ENCODE assay signal across 31 cellular contexts in genomic region chr19:56317749-56318148, GRCh38. TPM values are rescaled to one million over a fixed set of nuclear protein-coding genes. Genes with fewer than 3 reads are reported as not detected.
"Had no signal": no experiment of that assay in that cellular context is flagged by ENCODE, and none has a peak within 500 bp of the region (broad histone marks: within the 10 kb centered on the region; RNA-seq: fewer than 3 reads in every experiment).

No MANE protein-coding gene starts in this region.

- H3K9me3 Mint-ChIP-seq: T-helper 2 cell treated with Interferon-gamma antibody and Interleukin-4, amounts not matched to agents 5 μg/mL and 100 μg/mL, for 36 hours had no signal

- H3K27me3 ChIP-seq: ascending aorta, body of pancreas, breast epithelium, SJCRH30 had no signal

- H3K4me2 ChIP-seq: KMS-11 had no signal

- H3K4me3 ChIP-seq: ascending aorta, body of pancreas, breast epithelium, SJCRH30, SK-N-MC had no signal

- FAIRE-seq: TTC549 had no signal

- H3K4me3 Mint-ChIP-seq: activated CD4-positive, alpha-beta T cell treated with anti-CD3 and anti-CD28 coated beads, Interleukin-2, amount 10 ng/mL, durations not matched to agents 24 days and 14 days; activated CD8-positive, alpha-beta T cell treated with anti-CD3 and anti-CD28 coated beads for 36 hours; activated naive CD8-positive, alpha-beta T cell treated with anti-CD3 and anti-CD28 coated beads for 36 hours; activated T-cell treated with anti-CD3 and anti-CD28 coated beads, Interleukin-2, amount 50 U/mL, for 72 hours; activated T-helper 17 cell treated with anti-CD3 and anti-CD28 coated beads, Interleukin-2, amount 50 U/mL, for 72 hours; T-helper 2 cell treated with Interferon-gamma antibody and Interleukin-4, amounts not matched to agents 5 μg/mL and 100 μg/mL, for 36 hours had no signal

- H3K27me3 Mint-ChIP-seq: activated CD4-positive, alpha-beta T cell treated with anti-CD3 and anti-CD28 coated beads, Interleukin-2, amount 10 ng/mL, durations not matched to agents 24 days and 14 days; activated naive CD8-positive, alpha-beta T cell treated with anti-CD3 and anti-CD28 coated beads for 36 hours; activated T-helper 17 cell treated with anti-CD3 and anti-CD28 coated beads, Interleukin-2, amount 50 U/mL, for 72 hours had no signal

- H3K9me3 ChIP-seq: body of pancreas, breast epithelium, SJCRH30 had no signal

- DNase-seq: activated CD4-positive, alpha-beta T cell treated with anti-CD3 and anti-CD28 coated beads, Interleukin-2, amount 10 ng/mL, durations not matched to agents 24 days and 14 days; activated CD4-positive, alpha-beta T cell treated with anti-CD3 and anti-CD28 coated beads, Interleukin-2, amount 50 U/mL, for 4 hours; activated CD8-positive, alpha-beta T cell treated with anti-CD3 and anti-CD28 coated beads for 36 hours; activated effector memory CD4-positive, alpha-beta T cell treated with anti-CD3 and anti-CD28 coated beads, Interleukin-2, amount 50 U/mL, for 16 hours; activated naive CD4-positive, alpha-beta T cell; activated naive CD4-positive, alpha-beta T cell treated with anti-CD3 and anti-CD28 coated beads, Interleukin-2, amount 50 U/mL, for 16 hours; activated naive CD8-positive, alpha-beta T cell treated with anti-CD3 and anti-CD28 coated beads for 36 hours; activated T-cell treated with anti-CD3 and anti-CD28 coated beads, Interleukin-2, amount 50 U/mL, for 1 hour; activated T-cell treated with anti-CD3 and anti-CD28 coated beads, Interleukin-2, amount 50 U/mL, for 72 hours; amniotic stem cell; body of pancreas; NCI-H1092; NCI-H1436 treated with DMSO at 0.1 percent for 48 hours; NCI-H1694 treated with DMSO at 0.1 percent for 48 hours; NCI-H2029; NCI-H345; NCI-H524 treated with DMSO at 0.1 percent for 48 hours; SHP77; SJCRH30 had no signal

- H3K9ac ChIP-seq: KMS-11 had no signal

- H3K27ac Mint-ChIP-seq: activated CD4-positive, alpha-beta T cell treated with anti-CD3 and anti-CD28 coated beads, Interleukin-2, amount 10 ng/mL, durations not matched to agents 24 days and 14 days; activated CD8-positive, alpha-beta T cell treated with anti-CD3 and anti-CD28 coated beads for 36 hours; activated naive CD8-positive, alpha-beta T cell treated with anti-CD3 and anti-CD28 coated beads for 36 hours; activated T-cell treated with anti-CD3 and anti-CD28 coated beads, Interleukin-2, amount 50 U/mL, for 72 hours; activated T-helper 17 cell treated with anti-CD3 and anti-CD28 coated beads, Interleukin-2, amount 50 U/mL, for 72 hours; T-helper 2 cell treated with Interferon-gamma antibody and Interleukin-4, amounts not matched to agents 5 μg/mL and 100 μg/mL, for 36 hours had no signal

- H3K36me3 ChIP-seq: ascending aorta, breast epithelium, SJCRH30 had no signal

- ATAC-seq: activated CD8-positive, alpha-beta T cell treated with anti-CD3 and anti-CD28 coated beads for 36 hours; activated T-cell treated with anti-CD3 and anti-CD28 coated beads, Interleukin-2, amount 50 U/mL, for 72 hours; activated T-helper 17 cell treated with anti-CD3 and anti-CD28 coated beads, Interleukin-2, amount 50 U/mL, for 72 hours; body of pancreas; Panc1 had no signal

- H3K4me1 ChIP-seq: breast epithelium had no signal

- H3K27ac ChIP-seq: ascending aorta, breast epithelium, KMS-11, SJCRH30, SK-N-MC had no signal

RNA-seq across cellular contexts. Expression of gene EDDM13, which starts 45.2 kb away (rescaled TPM):
- total RNA-seq: ascending aorta, body of pancreas, cardiac septum, LHCN-M2, NCI-H460, RPMI7951, SJCRH30 had no signal
